8 cellular contexts compared by ENCODE assay signal in genomic region chr10:132033632-132034031, GRCh38. TPM values are rescaled to one million over a fixed set of nuclear protein-coding genes. Genes with fewer than 3 reads are reported as not detected.
"Had no signal": no experiment of that assay in that cellular context is flagged by ENCODE, and none has a peak within 500 bp of the region (broad histone marks: within the 10 kb centered on the region; RNA-seq: fewer than 3 reads in every experiment).

No MANE protein-coding gene starts in this region.

- H3K27ac ChIP-seq: HL-60, KMS-11 had no signal

- H3K4me2 ChIP-seq: GM23338, KMS-11 had no signal

- H3K4me3 ChIP-seq: GM23338 had no signal

- H3K27ac Mint-ChIP-seq: GM23338, H9, HFFc6, IgD-negative memory B cell had no signal

- H3K4me3 Mint-ChIP-seq: GM23338, H9, HFFc6, IgD-negative memory B cell had no signal

- H2AFZ ChIP-seq: GM23338 had no signal

- DNase-seq: H9, HCEC 1CT, HFFc6, KBM-7 had no signal

- H3K9me3 Mint-ChIP-seq: GM23338, H9, HFFc6 had no signal

RNA-seq across cellular contexts. Expression of gene JAKMIP3, which starts 32.1 kb away (rescaled TPM):
- polyA plus RNA-seq: IgD-negative memory B cell had no signal
